ENCODE assay signal across 12 cellular contexts in genomic region chr3:87710028-87710427, GRCh38.
"Had no signal": no experiment of that assay in that cellular context is flagged by ENCODE, and none has a peak within 500 bp of the region (broad histone marks: within the 10 kb centered on the region; RNA-seq: fewer than 3 reads in every experiment).

No MANE protein-coding gene starts in this region.

- H3K4me1 Mint-ChIP-seq: IgD-negative memory B cell had no signal

- H3K36me3 Mint-ChIP-seq: IgD-negative memory B cell had no signal

- H3K9ac ChIP-seq: GM23248, KMS-11 had no signal

- H3K4me3 ChIP-seq: GM23248, HAP-1 had no signal

- H3K27ac Mint-ChIP-seq: HFFc6, IgD-negative memory B cell had no signal

- H2AFZ ChIP-seq: GM23248 had no signal

- H3K4me3 Mint-ChIP-seq: HFFc6, IgD-negative memory B cell had no signal

- DNase-seq: GM23248, GOT3, H7, HFFc6, Karpas-422, KBM-7 had no signal

- H3K4me2 ChIP-seq: KMS-11 had no signal

- H3K27ac ChIP-seq: GM23248, HL-60, KMS-11 had no signal

- H3K9me3 ChIP-seq: HAP-1 had no signal

- H3K36me3 ChIP-seq: HAP-1 had no signal

- ATAC-seq: HCT116, HepG2 had no signal

- H3K4me1 ChIP-seq: HAP-1 had no signal
